Comparison of ENCODE assay signal across 8 cellular contexts in genomic region chr4:40621592-40622512, GRCh38. TPM values are rescaled to one million over a fixed set of nuclear protein-coding genes. Genes with fewer than 3 reads are reported as not detected.
DNase-seq lines count a peak whose midpoint lies in the region; ATAC-seq and TF ChIP-seq lines count a peak whose summit lies in the region.

No MANE protein-coding gene starts in this region.

- peaks cover 4% of the 10 kb centered on the region for H3K9me3 Mint-ChIP-seq in Calu3 (ENCODE audit: low read depth, unreplicated experiment)

- no peaks in the 10 kb centered on the region for H3K27me3 ChIP-seq in colonic mucosa

- ATAC-seq in GM19351 (IDR thresholded peaks at IDR 0.05; ENCODE audit: unreplicated experiment), result peak; percentile 65
- ATAC-seq in HG03354 (IDR thresholded peaks at IDR 0.05; ENCODE audit: poor library complexity, severe bottlenecking, unreplicated experiment), result peak; percentile 74
- ATAC-seq in mucosa of descending colon, result peak; percentile 82

- CTCF ChIA-PET in Calu3 (lab: Charles Lee) (interaction anchor here (0.6 to 1.2 kb wide), 5 partner anchors 43 to 276 kb away, joined by 3 to 6 read pairs (median 3); no protein-coding TSS in a partner anchor), OCI-LY7 (lab: Charles Lee; ENCODE audit: unreplicated experiment) (no interaction called here)

- H3K4me3 ChIP-seq in OCI-LY7 (ENCODE audit: low read depth, low read length, poor library complexity, severe bottlenecking) (no peak overlapping the region), colonic mucosa (no peak overlapping the region), mucosa of descending colon (no peak overlapping the region)

- peaks cover 46% of the 10 kb centered on the region for H3K4me1 Mint-ChIP-seq in Calu3 (ENCODE audit: low read depth, unreplicated experiment)

- peak overlapping the region; percentile 65 for H3K4me3 Mint-ChIP-seq in Calu3 (ENCODE audit: low read depth, unreplicated experiment)

- H3K27ac ChIP-seq in OCI-LY7 (ENCODE audit: low read depth, low read length, poor library complexity, severe bottlenecking) (no peak overlapping the region), colonic mucosa (no peak overlapping the region)

- DNase-seq in Calu3, result peak; percentile 69
- DNase-seq in OCI-LY7 (ENCODE audit: low spot score), result peak; percentile 65
- peak; percentile 63 for DNase-seq in colonic mucosa
- peak in 2 of 3 donors; percentile 57 to 66 for DNase-seq in mucosa of descending colon
- DNase-seq in SK-N-DZ (ENCODE audit: low spot score), result no peak
- no peak for DNase-seq in ecto neural progenitor cell (ENCODE audit: low spot score)

- no peak overlapping the region for H3K9ac ChIP-seq in colonic mucosa (ENCODE audit: low read depth in 2 of 2, low read length in 2 of 2)

- H3K4me2 ChIP-seq in OCI-LY7 (ENCODE audit: low read length), result peak overlapping the region; percentile 22; the same call in 1 of the 2 replicates

- BruUV-seq in Calu3 (replicated peaks; lab: Mats Ljungman, UMichigan), result no TSS peak
- BruUV-seq in OCI-LY7 (replicated peaks; lab: Mats Ljungman, UMichigan), result no TSS peak

- H2AFZ ChIP-seq in OCI-LY7 (ENCODE audit: low read length), result peak overlapping the region; percentile 48

- TF ChIP-seq CTCF in Calu3 (IDR thresholded peaks at IDR 0.05; ENCODE audit: unreplicated experiment) (no peak), OCI-LY7 (conservative IDR thresholded peaks at IDR 0.05; ENCODE audit: low read length) (no peak), colonic mucosa (IDR thresholded peaks at IDR 0.05) (no peak), mucosa of descending colon (IDR thresholded peaks at IDR 0.05) (no peak)

- no peaks in the 10 kb centered on the region for H3K9me2 ChIP-seq in OCI-LY7 (ENCODE audit: insufficient read depth, low read length)

- H3K27me3 Mint-ChIP-seq in Calu3 (ENCODE audit: unreplicated experiment), result no peaks in the 10 kb centered on the region

- H3K36me3 ChIP-seq in OCI-LY7 (ENCODE audit: insufficient read depth, low read length) (no peaks in the 10 kb centered on the region), colonic mucosa (no peaks in the 10 kb centered on the region), mucosa of descending colon (ENCODE audit: low read depth) (no peaks in the 10 kb centered on the region)

- no peaks in the 10 kb centered on the region for H4K20me1 ChIP-seq in OCI-LY7 (ENCODE audit: insufficient read depth, low read length)

- H3K4me1 ChIP-seq in OCI-LY7 (ENCODE audit: insufficient read depth, low read length, poor library complexity, severe bottlenecking) (peaks cover 19% of the 10 kb centered on the region), colonic mucosa (no peaks in the 10 kb centered on the region), mucosa of descending colon (ENCODE audit: low read depth) (no peaks in the 10 kb centered on the region)

- POLR2A ChIA-PET in OCI-LY7 (lab: Charles Lee), result interaction anchor here (0.6 to 0.7 kb wide), 3 partner anchors 19 to 690 kb away, joined by 3 read pairs; no protein-coding TSS in a partner anchor

- peak overlapping the region; percentile 99 for H3K27ac Mint-ChIP-seq in Calu3 (ENCODE audit: unreplicated experiment)

- peaks cover 39% of the 10 kb centered on the region for H3K36me3 Mint-ChIP-seq in Calu3 (ENCODE audit: insufficient read depth, unreplicated experiment)

- H3K9me3 ChIP-seq in OCI-LY7 (ENCODE audit: low read length) (no peaks in the 10 kb centered on the region), colonic mucosa (no peaks in the 10 kb centered on the region), mucosa of descending colon (no peaks in the 10 kb centered on the region)

- intact Hi-C loops in Calu3 (cut with micrococcal nuclease; ENCODE audit: unreplicated experiment) (loop anchor here (2.0 to 5.0 kb wide), 2 partner anchors 45 to 60 kb away; no protein-coding TSS in a partner anchor), OCI-LY7 (cut with micrococcal nuclease; ENCODE audit: unreplicated experiment) (loop anchor here (5.0 kb wide), 1 partner anchor 60 kb away; no protein-coding TSS in a partner anchor), colonic mucosa (cut with DNase I) (no loop called here), mucosa of descending colon (cut with DNase I, micrococcal nuclease) (no loop called here)

- no peaks in the 10 kb centered on the region for H3K79me2 ChIP-seq in OCI-LY7 (ENCODE audit: insufficient read depth, low read depth, low read length)

RNA-seq across cellular contexts. Expression of gene RBM47, which starts 7.8 kb away (rescaled TPM):
- total RNA-seq in Calu3 (2022) (86.6 and 106 TPM in 2 replicates), OCI-LY7 (2022) (12.0 and 14.2 TPM in 2 replicates), colonic mucosa (100 to 1,000 TPM; 279 to 281 TPM), mucosa of descending colon (100 to 1,000 TPM; 144 to 309 (median 258) TPM)
- total RNA-seq in OCI-LY7 (2014; rRNA removed; shearing (Covaris generic)), result 4.6 and 5.3 TPM in 2 replicates
- not detected in 2 replicates for polyA plus RNA-seq in SK-N-DZ (2014; cell fraction: cytosol; rRNA removed)
- polyA plus RNA-seq in SK-N-DZ (2014; cell fraction: nucleus; rRNA removed), result not detected in 2 replicates

Comparison
In these comparisons a context has a peak if more than half of its experiments do, and no peak if none do; other contexts are left out.
1. DNase-seq: peak in Calu3 (single experiment), OCI-LY7 (single experiment), colonic mucosa (single experiment) and mucosa of descending colon (2 of 3); none in SK-N-DZ (single experiment) and ecto neural progenitor cell (single experiment).
2. intact Hi-C loops: an anchor here in Calu3 (2.0 to 5.0 kb wide) and OCI-LY7 (5.0 kb wide); none called in colonic mucosa and mucosa of descending colon.
3. Peak in every context shown above with its lines, with median percentiles within 50 percentile points of each other: ATAC-seq.